Comparison of ENCODE assay signal across 31 cellular contexts in genomic region chr11:111472228-111472627, GRCh38. TPM values are rescaled to one million over a fixed set of nuclear protein-coding genes. Genes with fewer than 3 reads are reported as not detected.
"Had no signal": no experiment of that assay in that cellular context is flagged by ENCODE, and none has a peak within 500 bp of the region (broad histone marks: within the 10 kb centered on the region; RNA-seq: fewer than 3 reads in every experiment).

No MANE protein-coding gene starts in this region.

- H3K36me3 Mint-ChIP-seq: activated CD4-positive, alpha-beta memory T cell treated with anti-CD3 and anti-CD28 coated beads for 36 hours; activated naive CD8-positive, alpha-beta T cell treated with anti-CD3 and anti-CD28 coated beads for 36 hours; IgD-negative memory B cell had no signal

- H3K4me1 ChIP-seq: Peyer's patch had no signal

- H3K36me3 ChIP-seq: MG63, Peyer's patch had no signal

- H3K9me3 ChIP-seq: Peyer's patch had no signal

- H3K27me3 ChIP-seq: MG63, Peyer's patch had no signal

- ATAC-seq: activated T-helper 17 cell treated with anti-CD3 and anti-CD28 coated beads, Interleukin-2, amount 50 U/mL, for 72 hours had no signal

- H3K4me1 Mint-ChIP-seq: activated B cell treated with CpG ODN at 0.5 μM for 24 hours; activated CD4-positive, alpha-beta T cell treated with anti-CD3 and anti-CD28 coated beads, Interleukin-2, amount 10 ng/mL, durations not matched to agents 7 days and 5 days; activated T-helper 17 cell treated with anti-CD3 and anti-CD28 coated beads, Interleukin-2, amount 50 U/mL, for 72 hours; IgD-negative memory B cell had no signal

- H3K27ac Mint-ChIP-seq: activated B cell treated with CpG ODN at 0.5 μM for 24 hours; activated CD4-positive, alpha-beta memory T cell treated with anti-CD3 and anti-CD28 coated beads for 36 hours; activated CD4-positive, alpha-beta T cell treated with anti-CD3 and anti-CD28 coated beads, Interleukin-2, amount 10 ng/mL, durations not matched to agents 7 days and 5 days; activated naive CD4-positive, alpha-beta T cell treated with anti-CD3 and anti-CD28 coated beads for 36 hours; activated naive CD8-positive, alpha-beta T cell treated with anti-CD3 and anti-CD28 coated beads for 36 hours; activated T-helper 17 cell treated with anti-CD3 and anti-CD28 coated beads, Interleukin-2, amount 50 U/mL, for 72 hours; IgD-negative memory B cell; T-helper 1 cell treated with Interleukin-12 subunit alpha and Interleukin-12 subunit beta and Interleukin-4 antibody, amounts not matched to agents 30 μg/mL and 1 μg/mL, for 36 hours had no signal

- H3K4me3 Mint-ChIP-seq: activated B cell treated with CpG ODN at 0.5 μM for 24 hours; activated CD4-positive, alpha-beta memory T cell treated with anti-CD3 and anti-CD28 coated beads for 36 hours; activated CD4-positive, alpha-beta T cell treated with anti-CD3 and anti-CD28 coated beads, Interleukin-2, amount 10 ng/mL, durations not matched to agents 7 days and 5 days; activated naive CD4-positive, alpha-beta T cell treated with anti-CD3 and anti-CD28 coated beads for 36 hours; activated naive CD8-positive, alpha-beta T cell treated with anti-CD3 and anti-CD28 coated beads for 36 hours; activated T-helper 17 cell treated with anti-CD3 and anti-CD28 coated beads, Interleukin-2, amount 50 U/mL, for 72 hours; IgD-negative memory B cell; T-helper 1 cell treated with Interleukin-12 subunit alpha and Interleukin-12 subunit beta and Interleukin-4 antibody, amounts not matched to agents 30 μg/mL and 1 μg/mL, for 36 hours had no signal

- H3K4me3 ChIP-seq: MG63, Peyer's patch had no signal

- H3K27ac ChIP-seq: Peyer's patch had no signal

- H3K9me3 Mint-ChIP-seq: activated CD4-positive, alpha-beta memory T cell treated with anti-CD3 and anti-CD28 coated beads for 36 hours; activated CD4-positive, alpha-beta T cell treated with anti-CD3 and anti-CD28 coated beads, Interleukin-2, amount 10 ng/mL, durations not matched to agents 7 days and 5 days; activated naive CD4-positive, alpha-beta T cell treated with anti-CD3 and anti-CD28 coated beads for 36 hours; activated T-helper 17 cell treated with anti-CD3 and anti-CD28 coated beads, Interleukin-2, amount 50 U/mL, for 72 hours; T-helper 1 cell treated with Interleukin-12 subunit alpha and Interleukin-12 subunit beta and Interleukin-4 antibody, amounts not matched to agents 30 μg/mL and 1 μg/mL, for 36 hours had no signal

- DNase-seq: activated B cell treated with CpG ODN at 0.5 μM for 24 hours; activated CD4-positive, alpha-beta memory T cell treated with anti-CD3 and anti-CD28 coated beads for 36 hours; activated CD4-positive, alpha-beta T cell treated with anti-CD3 and anti-CD28 coated beads for 1 hour; activated CD4-positive, alpha-beta T cell treated with anti-CD3 and anti-CD28 coated beads, Interleukin-2, amount 10 ng/mL, durations not matched to agents 7 days and 5 days; activated gamma-delta T cell; activated naive CD4-positive, alpha-beta T cell treated with anti-CD3 and anti-CD28 coated beads for 36 hours; activated naive CD8-positive, alpha-beta T cell treated with anti-CD3 and anti-CD28 coated beads for 36 hours; activated T-cell treated with anti-CD3 and anti-CD28 coated beads for 4 hours; activated T-cell treated with anti-CD3 and anti-CD28 coated beads, Interleukin-2, amount 50 U/mL, for 48 hours; central memory CD4-positive, alpha-beta T cell; KG1; MG63; NCI-H1105 treated with DMSO at 0.1 percent for 48 hours; NCI-H1436 treated with DMSO at 0.1 percent for 48 hours; NCI-H1930; NCI-H2171; NCI-H2227 treated with DMSO at 0.1 percent for 48 hours; NCI-H526; NK-92 treated with Interleukin-12 subunit alpha and Interleukin-12 subunit beta, amount 100 ng/mL, for 24 hours; OCI-M1; Peyer's patch; SHP77 treated with DMSO at 0.1 percent for 48 hours had no signal

RNA-seq across cellular contexts. Expression of gene BTG4, which starts 40.0 kb away (rescaled TPM):
- total RNA-seq: activated B cell treated with CpG ODN at 0.5 μM for 24 hours; activated CD4-positive, alpha-beta memory T cell treated with anti-CD3 and anti-CD28 coated beads for 36 hours; activated CD4-positive, alpha-beta T cell treated with anti-CD3 and anti-CD28 coated beads, Interleukin-2, amount 10 ng/mL, durations not matched to agents 7 days and 5 days; activated CD8-positive, alpha-beta memory T cell treated with anti-CD3 and anti-CD28 coated beads for 36 hours; activated naive CD4-positive, alpha-beta T cell treated with anti-CD3 and anti-CD28 coated beads for 36 hours; activated T-helper 17 cell treated with anti-CD3 and anti-CD28 coated beads, Interleukin-2, amount 50 U/mL, for 72 hours; chondrocyte; Peyer's patch; SK-MEL-5 had no signal
- polyA plus RNA-seq: adipose tissue, IgD-negative memory B cell had no signal

RNA-seq across cellular contexts. Expression of gene HOATZ, which starts 42.4 kb away (rescaled TPM):
- total RNA-seq: activated B cell treated with CpG ODN at 0.5 μM for 24 hours; activated CD4-positive, alpha-beta memory T cell treated with anti-CD3 and anti-CD28 coated beads for 36 hours; activated CD4-positive, alpha-beta T cell treated with anti-CD3 and anti-CD28 coated beads, Interleukin-2, amount 10 ng/mL, durations not matched to agents 7 days and 5 days; activated CD8-positive, alpha-beta memory T cell treated with anti-CD3 and anti-CD28 coated beads for 36 hours; activated naive CD4-positive, alpha-beta T cell treated with anti-CD3 and anti-CD28 coated beads for 36 hours; activated naive CD8-positive, alpha-beta T cell treated with anti-CD3 and anti-CD28 coated beads for 36 hours; activated T-helper 17 cell treated with anti-CD3 and anti-CD28 coated beads, Interleukin-2, amount 50 U/mL, for 72 hours; chondrocyte; LHCN-M2; NCI-H460; Peyer's patch; SK-MEL-5 had no signal
- polyA plus RNA-seq: adipose tissue, IgD-negative memory B cell had no signal
